9 cellular contexts compared by ENCODE assay signal in the genomic region with DNA sequence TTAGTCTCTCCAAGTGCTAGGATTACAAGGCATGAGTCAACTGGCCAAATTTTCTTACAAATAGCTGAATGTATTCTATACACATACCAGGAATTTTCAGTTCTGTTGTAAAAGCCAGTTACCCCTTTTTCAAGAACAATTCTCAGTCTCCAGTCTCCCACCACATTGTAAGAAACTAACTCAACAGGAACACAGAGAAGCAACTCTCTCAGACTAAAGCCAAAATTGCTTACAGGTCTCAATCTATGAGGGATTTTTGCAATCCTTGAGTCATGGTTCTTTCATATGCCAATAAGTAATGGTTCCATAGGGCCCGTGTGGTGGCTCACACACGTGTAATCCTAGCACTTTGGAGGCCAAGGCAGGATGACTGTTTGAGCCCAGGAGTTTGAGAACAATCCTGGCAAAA. TPM values are rescaled to one million over a fixed set of nuclear protein-coding genes. Genes with fewer than 3 reads are reported as not detected.
A peak's percentile ranks its signal among the peaks of the same experiment; 100 is the strongest.
DNase-seq lines count a peak whose midpoint lies in the region; ATAC-seq, FAIRE-seq and TF ChIP-seq lines count a peak whose summit lies in the region.
"Had no signal": no experiment of that assay in that cellular context is flagged by ENCODE, and none has a peak within 500 bp of the region (broad histone marks: within the 10 kb centered on the region; RNA-seq: fewer than 3 reads in every experiment).

No MANE protein-coding gene starts in this region.

- peaks cover 78% of the 10 kb centered on the region for H3K4me1 ChIP-seq in left ventricle myocardium inferior
- peaks cover 27% of the 10 kb centered on the region for H3K4me1 ChIP-seq in keratinocyte (ENCODE audit: control insufficient read depth, extremely low read depth, insufficient read depth, low read length)
- H3K4me1 ChIP-seq in suprapubic skin: peaks cover 55% of the 10 kb centered on the region

- H3K79me2 ChIP-seq in keratinocyte (ENCODE audit: control insufficient read depth, insufficient read depth, low read length): peaks cover 87% of the 10 kb centered on the region

- dilution Hi-C loops in keratinocyte (cut with MboI; ENCODE audit: extremely low pct_ligation_motif_present, low sequenced_read_pairs): no loop called here

- no peak for TF ChIP-seq EP300 in suprapubic skin (IDR thresholded peaks at IDR 0.05)

- 10% methylated on average over 2 of the region's 2 CpGs for WGBS in suprapubic skin

- TF ChIP-seq CTCF in left ventricle myocardium inferior (IDR thresholded peaks at IDR 0.05; ENCODE audit: borderline replicate concordance) (no peak), keratinocyte (optimal IDR thresholded peaks at IDR 0.05 in 1 of 3, IDR thresholded peaks at IDR 0.05 in 1 of 3, conservative IDR thresholded peaks at IDR 0.05 in 1 of 3; ENCODE audit: extremely low read depth in 1 of 3, insufficient read depth in 2 of 3, low read length in 3 of 3) (no peak), suprapubic skin (IDR thresholded peaks at IDR 0.05) (no peak)

- peak overlapping the region; percentile 36 for H3K27ac ChIP-seq in left ventricle myocardium inferior (replicated peaks)
- H3K27ac ChIP-seq in keratinocyte (ENCODE audit: control insufficient read depth, insufficient read depth, low read length): peak overlapping the region; percentile 98
- H3K27ac ChIP-seq in suprapubic skin: peak overlapping the region; percentile 25

- H3K9me1 ChIP-seq in keratinocyte (ENCODE audit: control insufficient read depth, extremely low read depth, insufficient read depth, low read length): peaks cover 11% of the 10 kb centered on the region

- no peak for ATAC-seq in Right ventricle myocardium superior (ENCODE audit: poor library complexity)

- no peak overlapping the region for H2AFZ ChIP-seq in keratinocyte (ENCODE audit: control insufficient read depth, low read length)

- H3K9ac ChIP-seq in keratinocyte (ENCODE audit: control insufficient read depth, extremely low read depth, insufficient read depth, low read length): peak overlapping the region; percentile 74

- peaks cover 26% of the 10 kb centered on the region for H4K20me1 ChIP-seq in keratinocyte (ENCODE audit: control insufficient read depth, extremely low read depth, insufficient read depth, low read length)

- intact Hi-C loops in left ventricle myocardium inferior (cut with micrococcal nuclease) (no loop called here), Right ventricle myocardium superior (cut with DNase I) (no loop called here)

- TF ChIP-seq POLR2A in suprapubic skin (IDR thresholded peaks at IDR 0.05): no peak

- H3K27me3 ChIP-seq in left ventricle myocardium inferior (ENCODE audit: low read depth) (no peaks in the 10 kb centered on the region), keratinocyte (ENCODE audit: control insufficient read depth, extremely low read depth, insufficient read depth, low read length) (no peaks in the 10 kb centered on the region), suprapubic skin (no peaks in the 10 kb centered on the region)

- DNase-seq in left ventricle myocardium inferior: no peak
- no peak for DNase-seq in Right ventricle myocardium superior
- DNase-seq in astrocyte of the hippocampus (ENCODE audit: low read depth, low spot score): peak; percentile 36
- DNase-seq in keratinocyte (ENCODE audit: low read depth, low spot score): no peak
- DNase-seq in suprapubic skin (ENCODE audit: low spot score in 2 of 2): no peak
- DNase-seq in ACHN: no peak
- no peak for DNase-seq in DMS 273 treated with DMSO at 0.1 percent for 48 hours (lab: John Stamatoyannopoulos, UW)
- no peak for DNase-seq in NCI-H2227 (lab: John Stamatoyannopoulos, UW; ENCODE audit: unreplicated experiment)
- DNase-seq: NCI-H748 treated with DMSO at 0.1 percent for 48 hours had no signal

- H3K36me3 ChIP-seq in left ventricle myocardium inferior (peaks cover 42% of the 10 kb centered on the region), keratinocyte (ENCODE audit: control insufficient read depth in 2 of 2, extremely low read depth in 1 of 2, insufficient read depth in 2 of 2, low read length in 2 of 2) (peaks cover 17 to 36% of the 10 kb centered on the region in 2 experiments), suprapubic skin (peaks cover 26% of the 10 kb centered on the region)

- FAIRE-seq in keratinocyte (lab: Jason Lieb, UNC): no peak

- in situ Hi-C loops in ACHN (cut with HindIII; ENCODE audit: low pct_ligation_motif_present, low pct_unique_long_range_greater_than_20kb, low sequenced_read_pairs): no loop called here

- peak overlapping the region; percentile 82 for H3K4me2 ChIP-seq in keratinocyte (ENCODE audit: control insufficient read depth, extremely low read depth, insufficient read depth, low read depth, low read length)

- H3K4me3 ChIP-seq in left ventricle myocardium inferior: no peak overlapping the region
- H3K4me3 ChIP-seq in keratinocyte (ENCODE audit: control insufficient read depth in 2 of 3, extremely low read depth in 1 of 3, insufficient read depth in 2 of 3, low read depth in 1 of 3, low read length in 3 of 3): peak overlapping the region in 1 of 3 experiments; percentile 7
- no peak overlapping the region for H3K4me3 ChIP-seq in suprapubic skin

- H3K9me3 ChIP-seq in left ventricle myocardium inferior (replicated peaks): no peaks in the 10 kb centered on the region
- H3K9me3 ChIP-seq in keratinocyte (ENCODE audit: control insufficient read depth, low read depth, low read length): no peaks in the 10 kb centered on the region
- no peaks in the 10 kb centered on the region for H3K9me3 ChIP-seq in suprapubic skin

RNA-seq across cellular contexts. Expression of gene IP6K2, which starts 8.5 kb away (rescaled TPM):
- 23.5 TPM for total RNA-seq in left ventricle myocardium inferior
- 22.7 TPM for total RNA-seq in Right ventricle myocardium superior
- 94.3 to 124 TPM (median 110 TPM) in 3 replicates for polyA plus RNA-seq in keratinocyte
- polyA plus RNA-seq in keratinocyte (2011; ENCODE audit: low read depth): 186 TPM
- 74.3 and 79.1 TPM in 2 replicates for polyA plus RNA-seq in keratinocyte (2011; cell fraction: cytosol; rRNA removed)
- 355 and 366 TPM in 2 replicates for polyA plus RNA-seq in keratinocyte (2011; cell fraction: nucleus; rRNA removed)
- 68.9 and 155 TPM in 2 replicates for polyA plus RNA-seq in keratinocyte (2012; ENCODE audit: low replicate concordance)
- 43.5 to 87.9 TPM (median 66.8 TPM) in 3 replicates for polyA minus RNA-seq in keratinocyte
- polyA minus RNA-seq in keratinocyte (2011; cell fraction: cytosol; rRNA and poly(A)+ RNA removed): 41.6 TPM
- polyA minus RNA-seq in keratinocyte (2011; cell fraction: nucleus; rRNA and poly(A)+ RNA removed): 55.3 and 80.4 TPM in 2 replicates
- 100 to 1,000 TPM; 169 to 269 (median 246) TPM for total RNA-seq in suprapubic skin

RNA-seq across cellular contexts. Expression of gene NCKIPSD, which starts 22.8 kb away (rescaled TPM):
- total RNA-seq in left ventricle myocardium inferior (17.0 TPM), Right ventricle myocardium superior (13.3 TPM), suprapubic skin (10 to 100 TPM; 34.8 to 59.2 (median 44.9) TPM)
- 9.8 to 15.8 TPM (median 10.5 TPM) in 3 replicates for polyA plus RNA-seq in keratinocyte
- 5.3 TPM for polyA plus RNA-seq in keratinocyte (2011; ENCODE audit: low read depth)
- 9.6 and 14.7 TPM in 2 replicates for polyA plus RNA-seq in keratinocyte (2011; cell fraction: cytosol; rRNA removed)
- 19.2 and 24.2 TPM in 2 replicates for polyA plus RNA-seq in keratinocyte (2011; cell fraction: nucleus; rRNA removed)
- 11.4 and 14.6 TPM in 2 replicates for polyA plus RNA-seq in keratinocyte (2012; ENCODE audit: low replicate concordance)
- 15.0 to 44.8 TPM (median 21.1 TPM) in 3 replicates for polyA minus RNA-seq in keratinocyte
- polyA minus RNA-seq in keratinocyte (2011; cell fraction: cytosol; rRNA and poly(A)+ RNA removed): 14.8 TPM
- polyA minus RNA-seq in keratinocyte (2011; cell fraction: nucleus; rRNA and poly(A)+ RNA removed): 9.7 and 13.3 TPM in 2 replicates

RNA-seq across cellular contexts. Expression of gene CELSR3, which starts 45.8 kb away (rescaled TPM):
- total RNA-seq in left ventricle myocardium inferior (0.14 TPM), Right ventricle myocardium superior (0.16 TPM), suprapubic skin (1 to 10 TPM; 1.6 to 3.2 (median 2.0) TPM)
- 0.25 to 0.53 TPM (median 0.31 TPM) in 3 replicates for polyA plus RNA-seq in keratinocyte
- 0.62 TPM for polyA plus RNA-seq in keratinocyte (2011; ENCODE audit: low read depth)
- 0.12 and 0.19 TPM in 2 replicates for polyA plus RNA-seq in keratinocyte (2011; cell fraction: cytosol; rRNA removed)
- polyA plus RNA-seq in keratinocyte (2011; cell fraction: nucleus; rRNA removed): 2.4 and 3.1 TPM in 2 replicates
- polyA plus RNA-seq in keratinocyte (2012; ENCODE audit: low replicate concordance): 0.55 and 1.2 TPM in 2 replicates
- polyA minus RNA-seq in keratinocyte: 1.2 to 1.3 TPM (median 1.3 TPM) in 3 replicates
- 0.96 TPM for polyA minus RNA-seq in keratinocyte (2011; cell fraction: cytosol; rRNA and poly(A)+ RNA removed)
- polyA minus RNA-seq in keratinocyte (2011; cell fraction: nucleus; rRNA and poly(A)+ RNA removed): 4.6 and 5.0 TPM in 2 replicates

Comparison
In these comparisons a context has a peak if more than half of its experiments do, and no peak if none do; other contexts are left out.
1. H3K27ac ChIP-seq: peak in every context shown above with its lines; median percentile 98 in keratinocyte; 36 in left ventricle myocardium inferior; 25 in suprapubic skin.